In the genomic region with DNA sequence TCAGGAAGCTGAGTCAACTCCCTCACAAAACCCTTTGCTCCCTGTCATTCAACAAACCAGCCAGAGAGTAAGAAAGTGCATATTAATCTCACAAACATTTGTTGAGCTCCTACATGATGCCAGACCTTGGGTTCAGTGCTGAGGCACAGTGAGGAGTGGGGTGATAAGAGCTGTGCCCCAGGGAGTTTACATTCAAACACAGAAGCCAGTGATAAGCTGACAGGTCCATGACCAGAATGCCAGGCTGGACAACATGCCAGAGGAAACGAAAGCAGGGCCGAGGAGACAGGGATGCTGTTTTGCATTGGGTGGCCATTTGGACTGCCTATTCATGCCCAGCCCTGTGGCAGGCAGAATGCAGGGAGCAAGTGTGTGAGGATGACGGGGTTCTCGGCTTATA, we compare ENCODE assay signal across 24 cellular contexts.
"Had no signal": no experiment of that assay in that cellular context is flagged by ENCODE, and none has a peak within 500 bp of the region (broad histone marks: within the 10 kb centered on the region; RNA-seq: fewer than 3 reads in every experiment).

No MANE protein-coding gene starts in this region.

- H3K9me3 ChIP-seq: SJSA1 had no signal

- H3K27me3 ChIP-seq: SJSA1 had no signal

- H3K27ac ChIP-seq: SJSA1, SK-N-MC had no signal

- H3K4me1 ChIP-seq: SJSA1 had no signal

- H3K36me3 ChIP-seq: SJSA1 had no signal

- DNase-seq: Karpas-422, KG1, MM.1S, MV-4-11, NCI-H1048, NCI-H1105, NCI-H1417, NCI-H1436 treated with DMSO at 0.1 percent for 48 hours, NCI-H1694 treated with DMSO at 0.1 percent for 48 hours, NCI-H1930, NCI-H2081, NCI-H2107, NCI-H226, NCI-H446, NCI-H510A, NCI-H524 treated with DMSO at 0.1 percent for 48 hours, NCI-H69, NCI-H774, Right ventricle myocardium superior, RPMI8226, SIG-M5, T-helper 1 cell had no signal

- H3K4me3 ChIP-seq: SJSA1, SK-N-MC had no signal
